ENCODE assay signal across 26 cellular contexts in genomic region chr6:128768187-128768586, GRCh38.
"Had no signal": no experiment of that assay in that cellular context is flagged by ENCODE, and none has a peak within 500 bp of the region (broad histone marks: within the 10 kb centered on the region; RNA-seq: fewer than 3 reads in every experiment).

No MANE protein-coding gene starts in this region.

- H3K27me3 ChIP-seq: dorsolateral prefrontal cortex, esophagus squamous epithelium, gastrocnemius medialis, heart right ventricle, left lung had no signal

- H3K36me3 ChIP-seq: esophagus squamous epithelium, gastrocnemius medialis, heart right ventricle, left lung had no signal

- H3K4me1 ChIP-seq: esophagus squamous epithelium, gastrocnemius medialis, left lung had no signal

- H3K4me3 ChIP-seq: coronary artery, dorsolateral prefrontal cortex, esophagus squamous epithelium, gastrocnemius medialis, heart right ventricle, left lung, lung, mucosa of descending colon had no signal

- H3K36me3 Mint-ChIP-seq: immature natural killer cell, memory B cell, mesothelial cell of epicardium, naive B cell had no signal

- H3K9me3 ChIP-seq: gastrocnemius medialis, mucosa of descending colon had no signal

- ATAC-seq: esophagus mucosa, gastrocnemius medialis, left cardiac atrium, left lung, left ventricle myocardium superior, mucosa of descending colon had no signal

- H3K27ac Mint-ChIP-seq: immature natural killer cell, memory B cell, mesothelial cell of epicardium, naive B cell had no signal

- H3K9me3 Mint-ChIP-seq: immature natural killer cell had no signal

- H3K27me3 Mint-ChIP-seq: memory B cell, naive B cell had no signal

- H3K27ac ChIP-seq: coronary artery, dorsolateral prefrontal cortex, epithelial cell of prostate, esophagus squamous epithelium, gastrocnemius medialis, heart right ventricle, left lung had no signal

- DNase-seq: dermis blood vessel endothelial cell; dorsolateral prefrontal cortex; effector CD4-positive, alpha-beta T cell; effector memory CD4-positive, alpha-beta T cell; erythroblast; esophagus squamous epithelium; foreskin fibroblast; foreskin melanocyte; gastrocnemius medialis; glutamatergic neuron; head of caudate nucleus; heart right ventricle; hippocampal formation; immature natural killer cell; left cardiac atrium; left lung; left ventricle myocardium superior; mammary epithelial cell; mucosa of descending colon; naive B cell had no signal

- H3K4me3 Mint-ChIP-seq: immature natural killer cell, memory B cell, mesothelial cell of epicardium, naive B cell had no signal

- H3K4me1 Mint-ChIP-seq: immature natural killer cell, memory B cell, mesothelial cell of epicardium, naive B cell had no signal
